9 cellular contexts compared by ENCODE assay signal in the genomic region with DNA sequence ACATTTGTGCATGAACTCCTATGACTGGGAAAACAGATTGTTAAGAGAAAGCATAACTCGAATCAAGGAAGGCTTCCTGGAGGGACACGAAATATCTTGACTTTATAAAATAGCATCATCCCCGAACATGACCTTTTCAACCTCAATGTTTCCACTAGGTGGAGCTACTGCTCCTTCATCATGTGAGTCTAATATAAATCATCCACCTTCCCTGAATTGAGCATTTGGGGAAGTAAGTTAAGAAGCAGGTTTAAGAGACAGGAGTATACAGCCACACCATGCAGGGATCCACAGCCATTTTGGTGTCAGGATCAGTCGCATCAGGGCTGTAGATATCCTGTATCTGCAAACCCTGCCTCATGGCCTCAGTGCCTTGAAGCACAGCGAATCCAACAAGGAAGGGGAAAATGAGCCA. TPM values are rescaled to one million over a fixed set of nuclear protein-coding genes. Genes with fewer than 3 reads are reported as not detected.
DNase-seq lines count a peak whose midpoint lies in the region; ATAC-seq, FAIRE-seq and TF ChIP-seq lines count a peak whose summit lies in the region.
"Not testable (repeated sequence)": the region's sequence is repeated elsewhere in the genome, so short reads cannot be mapped to it uniquely, and the experiment has no call there.
"Had no signal": no experiment of that assay in that cellular context is flagged by ENCODE, and none has a peak within 500 bp of the region (broad histone marks: within the 10 kb centered on the region; RNA-seq: fewer than 3 reads in every experiment).

No MANE protein-coding gene starts in this region.

- intact Hi-C loops in activated naive CD4-positive, alpha-beta T cell treated with anti-CD3 and anti-CD28 coated beads for 36 hours (cut with micrococcal nuclease); pancreas (cut with DNase I): not testable (repeated sequence)

- ATAC-seq in pancreas = peak in 3 of 4 donors; percentile 63 to 78 (median 73)

- WGBS in endodermal cell (ENCODE audit: insufficient coverage in 1 of 2, insufficient read length in 1 of 2), 2 experiments = 56 to 73% methylated on average over 4 to 5 of the region's 5 CpGs
- WGBS in pancreas, 2 donors = 29 to 32% methylated on average over 5 of the region's 5 CpGs

- H3K4me2 ChIP-seq in Loucy (ENCODE audit: low read depth, low read length, poor library complexity, severe bottlenecking) = not testable (repeated sequence)

- not testable (repeated sequence) for H3K27ac ChIP-seq in 22Rv1; endodermal cell (ENCODE audit: low read depth, low read length); pancreas

- not testable (repeated sequence) for H3K4me1 Mint-ChIP-seq in activated naive CD4-positive, alpha-beta T cell treated with anti-CD3 and anti-CD28 coated beads for 36 hours (ENCODE audit: low read depth)
- H3K4me1 Mint-ChIP-seq in endodermal cell = peaks cover 12% of the 10 kb centered on the region

- H3K4me3 Mint-ChIP-seq in activated naive CD4-positive, alpha-beta T cell treated with anti-CD3 and anti-CD28 coated beads for 36 hours; endodermal cell: not testable (repeated sequence)

- not testable (repeated sequence) for H3K27me3 ChIP-seq in Loucy (ENCODE audit: insufficient read depth, low read length, poor library complexity, severe bottlenecking); endodermal cell (ENCODE audit: control insufficient read depth, insufficient read depth, low read length, poor library complexity, severe bottlenecking); kidney epithelial cell (ENCODE audit: control insufficient read depth, insufficient read depth, low read length); pancreas

- CTCF ChIA-PET in activated naive CD4-positive, alpha-beta T cell treated with anti-CD3 and anti-CD28 coated beads for 36 hours (lab: Charles Lee) = interaction anchor here (0.6 to 2.8 kb wide), 17 partner anchors 8 to 263 kb away, joined by 3 to 11 read pairs (median 3); partner anchors contain the start of gene ERN1

- not testable (repeated sequence) for H3K9me3 Mint-ChIP-seq in activated naive CD4-positive, alpha-beta T cell treated with anti-CD3 and anti-CD28 coated beads for 36 hours; endodermal cell

- not testable (repeated sequence) for H3K4me1 ChIP-seq in Loucy (ENCODE audit: insufficient read depth, low read length, poor library complexity, severe bottlenecking); endodermal cell (ENCODE audit: control insufficient read depth, insufficient read depth, low read length); pancreas

- not testable (repeated sequence) for DNase-seq in RCC 7860 (ENCODE audit: low spot score); endodermal cell; kidney epithelial cell (ENCODE audit: low read depth)
- peak; percentile 57 for DNase-seq in activated naive CD4-positive, alpha-beta T cell treated with anti-CD3 and anti-CD28 coated beads for 36 hours
- DNase-seq in pancreas = peak in 1 of 6 donors; percentile 22

- H2AFZ ChIP-seq in Loucy (ENCODE audit: low read length) = peak overlapping the region; percentile 56; the same call in 1 of the 2 replicates

- not testable (repeated sequence) for H3K9me3 ChIP-seq in Loucy (ENCODE audit: insufficient read depth, low read depth, low read length); endodermal cell (ENCODE audit: control insufficient read depth, low read length); pancreas

- H3K27me3 Mint-ChIP-seq in activated naive CD4-positive, alpha-beta T cell treated with anti-CD3 and anti-CD28 coated beads for 36 hours (ENCODE audit: low read depth) = not testable (repeated sequence)
- H3K27me3 Mint-ChIP-seq in endodermal cell (ENCODE audit: insufficient read depth) = peaks cover 37% of the 10 kb centered on the region

- H3K27ac Mint-ChIP-seq in activated naive CD4-positive, alpha-beta T cell treated with anti-CD3 and anti-CD28 coated beads for 36 hours; endodermal cell: not testable (repeated sequence)

- not testable (repeated sequence) for H3K36me3 Mint-ChIP-seq in activated naive CD4-positive, alpha-beta T cell treated with anti-CD3 and anti-CD28 coated beads for 36 hours (ENCODE audit: low read depth); endodermal cell (ENCODE audit: low read depth)

- H3K9me2 ChIP-seq in Loucy (replicated peaks; ENCODE audit: low read depth, low read length) = not testable (repeated sequence)

- peak; percentile 33 for FAIRE-seq in G401.6 (lab: Jason Lieb, UNC)
- FAIRE-seq in RCC 7860 (lab: Jason Lieb, UNC) = peak; percentile 60
- FAIRE-seq in pancreas (lab: Jason Lieb, UNC) = not testable (repeated sequence)

- TF ChIP-seq CTCF in 22Rv1 (IDR thresholded peaks at IDR 0.05) = peak; percentile 50
- peak; percentile 42; the same call in 1 of the 2 replicates for TF ChIP-seq CTCF in Loucy (conservative IDR thresholded peaks at IDR 0.05; ENCODE audit: low read length)
- peak; percentile 76 for TF ChIP-seq CTCF in endodermal cell (conservative IDR thresholded peaks at IDR 0.05)
- peak; percentile 13 for TF ChIP-seq CTCF in kidney epithelial cell (IDR thresholded peaks at IDR 0.05; ENCODE audit: insufficient read depth, low read length, poor library complexity, severe bottlenecking)
- peak in 2 of 4 donors; percentile 13 to 22 for TF ChIP-seq CTCF in pancreas (IDR thresholded peaks at IDR 0.05)

- not testable (repeated sequence) for H3F3A ChIP-seq in Loucy (ENCODE audit: low read depth)

- H4K20me1 ChIP-seq in Loucy (ENCODE audit: insufficient read depth, low read length, poor library complexity, severe bottlenecking) = not testable (repeated sequence)

- not testable (repeated sequence) for H3K4me3 ChIP-seq in Loucy (ENCODE audit: low read length, poor library complexity, severe bottlenecking); endodermal cell (ENCODE audit: low read length); kidney epithelial cell (ENCODE audit: low read depth, low read length); pancreas

- H3K36me3 ChIP-seq in Loucy (ENCODE audit: insufficient read depth, low read length); endodermal cell (ENCODE audit: control insufficient read depth, insufficient read depth, low read length); kidney epithelial cell (ENCODE audit: control insufficient read depth, insufficient read depth, low read length); pancreas: not testable (repeated sequence)

- not testable (repeated sequence) for H3K9ac ChIP-seq in Loucy (ENCODE audit: low read depth, low read length, poor library complexity, severe bottlenecking); endodermal cell (ENCODE audit: extremely low read depth, low read length, poor library complexity, severe bottlenecking)

- H3K79me2 ChIP-seq in Loucy (ENCODE audit: insufficient read depth, low read length) = not testable (repeated sequence)

RNA-seq across cellular contexts. Expression of gene CSHL1, which starts 7.3 kb away (rescaled TPM):
- total RNA-seq in activated naive CD4-positive, alpha-beta T cell treated with anti-CD3 and anti-CD28 coated beads for 36 hours = not detected
- not detected for total RNA-seq in endodermal cell
- polyA plus RNA-seq in endodermal cell (2013, experiment 1 of 2) = not detected
- not detected for polyA plus RNA-seq in endodermal cell (2013, experiment 2 of 2)
- not detected in 2 replicates for total RNA-seq in kidney epithelial cell
- total RNA-seq in pancreas = not detected
- polyA plus RNA-seq in pancreas = not detected
- total RNA-seq: thoracic aorta had no signal

RNA-seq across cellular contexts. Expression of gene CSH1, which starts 7.4 kb away (rescaled TPM):
- not detected for total RNA-seq in activated naive CD4-positive, alpha-beta T cell treated with anti-CD3 and anti-CD28 coated beads for 36 hours
- total RNA-seq in endodermal cell = under 1 TPM in 1 of 2 donors, not detected in 1; 0.64 TPM
- polyA plus RNA-seq in endodermal cell (2013, experiment 1 of 2) = not detected
- not detected for polyA plus RNA-seq in endodermal cell (2013, experiment 2 of 2)
- total RNA-seq in kidney epithelial cell = not detected in 2 replicates
- total RNA-seq in pancreas = not detected
- not detected for polyA plus RNA-seq in pancreas
- total RNA-seq: thoracic aorta had no signal

RNA-seq across cellular contexts. Expression of gene GH1, which starts 14.8 kb away (rescaled TPM):
- total RNA-seq in activated naive CD4-positive, alpha-beta T cell treated with anti-CD3 and anti-CD28 coated beads for 36 hours = not detected
- not detected for total RNA-seq in endodermal cell
- polyA plus RNA-seq in endodermal cell (2013, experiment 1 of 2) = not detected
- not detected for polyA plus RNA-seq in endodermal cell (2013, experiment 2 of 2)
- not detected in 2 replicates for total RNA-seq in kidney epithelial cell
- not detected for total RNA-seq in pancreas
- not detected for polyA plus RNA-seq in pancreas
- total RNA-seq: thoracic aorta had no signal

RNA-seq across cellular contexts. Expression of gene GH2, which starts 22.1 kb away (rescaled TPM):
- not detected for total RNA-seq in activated naive CD4-positive, alpha-beta T cell treated with anti-CD3 and anti-CD28 coated beads for 36 hours
- total RNA-seq in endodermal cell (under 1 TPM; 0.42 to 0.49 TPM), kidney epithelial cell (not detected in 2 replicates), pancreas (not detected)
- not detected for polyA plus RNA-seq in endodermal cell (2013, experiment 1 of 2)
- polyA plus RNA-seq in endodermal cell (2013, experiment 2 of 2) = not detected
- polyA plus RNA-seq in pancreas = not detected
- total RNA-seq: thoracic aorta had no signal

RNA-seq across cellular contexts. Expression of gene CD79B, which starts 28.3 kb away (rescaled TPM):
- total RNA-seq in activated naive CD4-positive, alpha-beta T cell treated with anti-CD3 and anti-CD28 coated beads for 36 hours = 10 to 100 TPM; 24.2 to 24.3 TPM
- total RNA-seq in endodermal cell (under 1 TPM; 0.35 to 0.44 TPM), kidney epithelial cell (0.14 TPM in 1 of 2 replicates, not detected in the other), pancreas (1 to 10 TPM in 1 of 6 donors, under 1 TPM in 5; 0.20 to 1.2 (median 0.61) TPM)
- polyA plus RNA-seq in endodermal cell (2013, experiment 1 of 2) = 0.61 TPM
- polyA plus RNA-seq in endodermal cell (2013, experiment 2 of 2) = 0.99 TPM
- 1 to 10 TPM; 1.1 to 1.2 TPM for polyA plus RNA-seq in pancreas
